In the genomic region with DNA sequence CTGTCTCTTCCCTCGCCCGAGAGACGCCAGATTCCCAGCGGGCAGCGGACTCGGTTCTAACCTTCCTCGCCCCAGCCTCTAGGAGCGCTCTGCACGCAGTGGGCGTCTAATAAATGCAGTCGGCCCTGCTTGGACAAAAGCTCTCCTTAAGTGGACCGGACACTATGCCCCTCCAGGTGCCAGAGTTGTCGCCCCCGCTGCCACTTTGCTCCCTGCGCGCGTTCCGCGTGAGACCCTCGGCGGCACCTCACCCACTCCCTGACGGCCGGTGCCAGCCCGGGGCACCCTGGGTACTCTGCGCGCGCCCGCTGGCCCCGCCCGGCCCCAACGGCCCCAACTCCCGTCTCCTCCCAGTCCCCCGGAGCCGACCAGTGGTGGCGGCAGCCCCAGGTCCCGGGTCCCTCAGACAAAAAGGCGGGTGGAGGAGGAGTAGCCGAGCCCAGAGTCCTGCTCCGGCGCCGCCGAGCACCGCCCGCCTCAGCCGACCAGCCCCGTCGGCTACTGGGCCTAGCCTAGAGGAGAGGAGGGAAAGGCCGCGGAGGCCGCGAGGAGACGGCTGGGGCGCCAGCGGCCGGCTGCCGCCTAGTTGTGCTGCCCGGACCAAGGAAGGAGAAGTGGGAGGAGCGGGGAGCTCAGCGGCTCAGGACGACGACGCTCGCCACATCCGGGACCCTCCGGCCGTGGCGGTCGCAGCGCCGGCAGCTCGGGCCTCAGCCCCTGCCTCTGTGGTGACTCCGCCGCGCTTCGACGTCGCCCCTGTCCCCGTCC, we compare ENCODE assay signal across 8 cellular contexts.
DNase-seq lines count a peak whose midpoint lies in the region; ATAC-seq and TF ChIP-seq lines count a peak whose summit lies in the region.

No MANE protein-coding gene starts in this region.

- peaks cover 23% of the 10 kb centered on the region for H3K4me1 Mint-ChIP-seq in activated naive CD4-positive, alpha-beta T cell treated with anti-CD3 and anti-CD28 coated beads, Interleukin-2, amount 50 U/mL, for 24 hours
- peaks cover 5% of the 10 kb centered on the region for H3K4me1 Mint-ChIP-seq in glutamatergic neuron (ENCODE audit: low read depth, unreplicated experiment)

- peak overlapping the region; percentile 89 for H3K4me3 Mint-ChIP-seq in activated naive CD4-positive, alpha-beta T cell treated with anti-CD3 and anti-CD28 coated beads, Interleukin-2, amount 50 U/mL, for 24 hours
- H3K4me3 Mint-ChIP-seq in glutamatergic neuron (ENCODE audit: unreplicated experiment) = peak overlapping the region; percentile 85

- ATAC-seq in omental fat pad (ENCODE audit: low FRiP score) (peak; percentile 97), thoracic aorta (ENCODE audit: insufficient number of reproducible peaks, low FRiP score, low read depth) (peak; percentile 81)

- H3K9me3 Mint-ChIP-seq in activated naive CD4-positive, alpha-beta T cell treated with anti-CD3 and anti-CD28 coated beads, Interleukin-2, amount 50 U/mL, for 24 hours = no peaks in the 10 kb centered on the region
- H3K9me3 Mint-ChIP-seq in glutamatergic neuron (ENCODE audit: unreplicated experiment) = peaks cover 2% of the 10 kb centered on the region

- no peaks in the 10 kb centered on the region for H3K9me3 ChIP-seq in thoracic aorta

- no peaks in the 10 kb centered on the region for H3K27me3 ChIP-seq in thoracic aorta (replicated peaks; ENCODE audit: insufficient read depth)

- no peaks in the 10 kb centered on the region for H3K36me3 Mint-ChIP-seq in activated naive CD4-positive, alpha-beta T cell treated with anti-CD3 and anti-CD28 coated beads, Interleukin-2, amount 50 U/mL, for 24 hours
- no peaks in the 10 kb centered on the region for H3K36me3 Mint-ChIP-seq in glutamatergic neuron (ENCODE audit: unreplicated experiment)

- TF ChIP-seq CTCF in glutamatergic neuron (IDR thresholded peaks at IDR 0.05; ENCODE audit: partially characterized antibody, unreplicated experiment) (peak; percentile 14), omental fat pad (IDR thresholded peaks at IDR 0.05) (no peak), thoracic aorta (IDR thresholded peaks at IDR 0.05) (peak; percentile 49)

- H3K36me3 ChIP-seq in thoracic aorta = no peaks in the 10 kb centered on the region

- peak overlapping the region; percentile 98 for H3K4me3 ChIP-seq in thoracic aorta

- no peak overlapping the region for H3K27ac Mint-ChIP-seq in activated naive CD4-positive, alpha-beta T cell treated with anti-CD3 and anti-CD28 coated beads, Interleukin-2, amount 50 U/mL, for 24 hours
- no peak overlapping the region for H3K27ac Mint-ChIP-seq in glutamatergic neuron (ENCODE audit: unreplicated experiment)

- in situ Hi-C loops in SK-MEL-5 (cut with HindIII; ENCODE audit: low pct_unique_long_range_greater_than_20kb, low sequenced_read_pairs) = no loop called here

- H3K27me3 Mint-ChIP-seq in activated naive CD4-positive, alpha-beta T cell treated with anti-CD3 and anti-CD28 coated beads, Interleukin-2, amount 50 U/mL, for 24 hours = no peaks in the 10 kb centered on the region
- H3K27me3 Mint-ChIP-seq in glutamatergic neuron (ENCODE audit: unreplicated experiment) = no peaks in the 10 kb centered on the region

- DNase-seq in GM03348 (ENCODE audit: low spot score) = peak; percentile 90
- DNase-seq in GOT3 (lab: John Stamatoyannopoulos, UW) = peak; percentile 35
- DNase-seq in LHCN-M2 (ENCODE audit: low read depth) = peak; percentile 77
- peak; percentile 84 for DNase-seq in SK-MEL-5 (ENCODE audit: low read depth, low spot score)
- DNase-seq in glutamatergic neuron = peak; percentile 84
- DNase-seq in omental fat pad (ENCODE audit: low spot score) = no peak
- DNase-seq in thoracic aorta (ENCODE audit: low spot score) = peak; percentile 23

- H3K27ac ChIP-seq in thoracic aorta = peak overlapping the region; percentile 96 to 98

- H3K4me1 ChIP-seq in thoracic aorta (ENCODE audit: control insufficient read depth in 1 of 2, low read depth in 2 of 2) = peaks cover 0 to 16% of the 10 kb centered on the region in 2 donors

Comparison
In these comparisons a context has a peak if more than half of its experiments do, and no peak if none do; other contexts are left out.
1. CTCF ChIP-seq: peak in glutamatergic neuron (single experiment) and thoracic aorta (single experiment); none in omental fat pad (0 of 3).